1 cellular context compared by ENCODE assay signal in genomic region chr16:56520251-56520577, GRCh38.
TF ChIP-seq lines count a peak whose summit lies in the region.

No MANE protein-coding gene starts in this region.

TF ChIP-seq in HepG2, 621 proteins besides CTCF, POLR2A, EP300 and RAD21 (continued from another document):
- TF ChIP-seq MED13 (CRISPR knock-in tag; IDR thresholded peaks at IDR 0.05), result no peak
- no peak for TF ChIP-seq ZKSCAN5 (CRISPR knock-in tag; IDR thresholded peaks at IDR 0.05)
- TF ChIP-seq, protein P1, sequence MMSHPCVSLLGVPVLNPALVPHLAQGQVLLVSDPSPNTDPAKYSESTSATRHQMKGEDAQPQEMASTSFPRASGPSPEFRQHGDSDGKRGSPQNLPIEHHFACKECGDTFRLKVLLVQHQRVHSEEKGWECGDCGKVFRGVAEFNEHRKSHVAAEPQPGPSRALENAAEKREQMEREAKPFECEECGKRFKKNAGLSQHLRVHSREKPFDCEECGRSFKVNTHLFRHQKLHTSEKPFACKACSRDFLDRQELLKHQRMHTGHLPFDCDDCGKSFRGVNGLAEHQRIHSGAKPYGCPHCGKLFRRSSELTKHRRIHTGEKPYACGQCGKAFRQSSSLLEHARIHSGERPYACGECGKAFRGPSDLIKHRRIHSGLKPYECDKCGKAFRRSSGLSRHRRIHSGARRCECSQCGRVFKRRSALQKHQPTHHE (CRISPR knock-in tag; IDR thresholded peaks at IDR 0.05; ENCODE audit: borderline replicate concordance), result no peak
- no peak for TF ChIP-seq SUZ12 (IDR thresholded peaks at IDR 0.05; ENCODE audit: low read depth, low read length)
- TF ChIP-seq KDM1A (CRISPR knock-in tag; IDR thresholded peaks at IDR 0.05), result no peak
- TF ChIP-seq ZFY (CRISPR knock-in tag; IDR thresholded peaks at IDR 0.05), result no peak
- no peak for TF ChIP-seq TAF1 (CRISPR knock-in tag; IDR thresholded peaks at IDR 0.05)
- no peak for TF ChIP-seq JUNB (CRISPR knock-in tag; IDR thresholded peaks at IDR 0.05; ENCODE audit: borderline replicate concordance)
